ENCODE assay signal across 27 cellular contexts in the genomic region with DNA sequence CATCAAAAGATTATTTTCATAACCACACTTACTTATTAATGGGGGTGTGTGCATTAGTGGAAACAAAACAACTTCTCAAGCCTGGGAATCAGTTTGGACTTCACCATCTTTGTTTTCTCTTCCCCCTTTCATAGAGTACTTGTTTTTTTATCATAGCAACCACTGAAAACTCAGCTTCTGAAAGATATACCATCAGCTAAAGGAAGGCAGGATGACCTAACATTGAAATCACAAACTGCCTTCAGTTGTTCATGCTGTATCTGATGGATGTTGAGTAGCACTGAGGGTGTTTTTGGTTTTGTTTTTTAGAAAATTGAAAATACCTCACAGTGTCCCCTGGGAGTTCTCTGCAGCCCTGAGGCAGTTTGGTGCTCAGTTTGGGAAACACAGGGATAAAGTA.
"Had no signal": no experiment of that assay in that cellular context is flagged by ENCODE, and none has a peak within 500 bp of the region (broad histone marks: within the 10 kb centered on the region; RNA-seq: fewer than 3 reads in every experiment).

No MANE protein-coding gene starts in this region.

- H3K36me3 ChIP-seq: adrenal gland, esophagus squamous epithelium, gastroesophageal sphincter, heart right ventricle had no signal

- H3K27me3 ChIP-seq: adrenal gland, body of pancreas, esophagus squamous epithelium, gastroesophageal sphincter, heart right ventricle, hepatocyte had no signal

- ATAC-seq: activated CD4-positive, alpha-beta T cell treated with anti-CD3 and anti-CD28 coated beads for 36 hours; activated CD8-positive, alpha-beta T cell treated with anti-CD3 and anti-CD28 coated beads for 36 hours; activated T-cell treated with anti-CD3 and anti-CD28 coated beads, Interleukin-2, amount 50 U/mL, for 4 hours; activated T-helper 17 cell treated with anti-CD3 and anti-CD28 coated beads, Interleukin-2, amount 50 U/mL, for 72 hours; body of pancreas; gastroesophageal sphincter; heart right ventricle had no signal

- H3K27ac ChIP-seq: adrenal gland, body of pancreas, epithelial cell of prostate, gastroesophageal sphincter, heart right ventricle, hepatocyte had no signal

- H3K4me3 ChIP-seq: adrenal gland, body of pancreas, esophagus squamous epithelium, gastroesophageal sphincter, heart right ventricle, hepatocyte had no signal

- H3K9me3 ChIP-seq: body of pancreas, esophagus squamous epithelium, gastroesophageal sphincter, heart right ventricle had no signal

- H3K4me1 ChIP-seq: adrenal gland had no signal

- DNase-seq: activated CD4-positive, alpha-beta T cell treated with anti-CD3 and anti-CD28 coated beads for 36 hours; activated CD4-positive, alpha-beta T cell treated with anti-CD3 and anti-CD28 coated beads, Interleukin-2, amount 50 U/mL, for 48 hours; activated CD4-positive, CD25-positive, alpha-beta regulatory T cell; activated CD4-positive, CD25-positive, alpha-beta regulatory T cell treated with anti-CD3 and anti-CD28 coated beads, Interleukin-2, amount 50 U/mL, for 72 hours; activated CD8-positive, alpha-beta memory T cell treated with anti-CD3 and anti-CD28 coated beads for 24 hours; activated CD8-positive, alpha-beta T cell treated with anti-CD3 and anti-CD28 coated beads for 36 hours; activated effector memory CD4-positive, alpha-beta T cell treated with Interleukin-2 at 50 U/mL for 16 hours; activated gamma-delta T cell treated with Interleukin-2 at 50 U/mL for 16 hours; activated naive CD4-positive, alpha-beta T cell treated with anti-CD3 and anti-CD28 coated beads, Interleukin-2, amount 50 U/mL, for 16 hours; activated naive CD4-positive, alpha-beta T cell treated with Interleukin-2 at 50 U/mL for 16 hours; activated T-cell treated with anti-CD3 and anti-CD28 coated beads, Interleukin-2, amount 50 U/mL, for 4 hours; adrenal gland; amygdala; aorta; body of pancreas; caudate nucleus; cortex of kidney; dermis blood vessel endothelial cell; effector CD4-positive, alpha-beta T cell; esophagus squamous epithelium; foreskin melanocyte; heart right ventricle; T-helper 2 cell had no signal
